ENCODE assay signal across 1 cellular context in the genomic region with DNA sequence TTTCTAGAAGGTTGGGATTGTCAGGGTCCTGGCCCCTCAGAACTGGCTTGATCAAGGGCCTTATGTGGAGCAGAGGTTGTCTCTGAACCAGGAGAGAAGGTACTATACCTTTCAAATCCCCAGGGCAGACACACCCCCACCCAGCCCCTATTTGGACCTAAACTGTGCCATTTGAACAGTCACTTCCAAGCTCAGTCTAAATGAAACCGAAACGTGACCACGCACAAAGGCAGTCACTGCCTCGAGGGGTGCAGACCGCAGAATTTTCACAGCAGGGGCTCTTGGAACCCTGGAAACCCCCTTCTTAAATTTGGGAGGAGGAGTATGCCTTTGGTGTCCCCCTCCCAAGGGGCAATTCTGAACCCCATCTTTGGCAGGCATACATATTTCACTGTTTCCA.
A peak's percentile ranks its signal among the peaks of the same experiment; 100 is the strongest.
TF ChIP-seq lines count a peak whose summit lies in the region.

No MANE protein-coding gene starts in this region.

TF ChIP-seq in GM12878, 131 proteins besides CTCF, POLR2A, EP300 and RAD21 (continued from another document):
- TF ChIP-seq, protein P1, sequence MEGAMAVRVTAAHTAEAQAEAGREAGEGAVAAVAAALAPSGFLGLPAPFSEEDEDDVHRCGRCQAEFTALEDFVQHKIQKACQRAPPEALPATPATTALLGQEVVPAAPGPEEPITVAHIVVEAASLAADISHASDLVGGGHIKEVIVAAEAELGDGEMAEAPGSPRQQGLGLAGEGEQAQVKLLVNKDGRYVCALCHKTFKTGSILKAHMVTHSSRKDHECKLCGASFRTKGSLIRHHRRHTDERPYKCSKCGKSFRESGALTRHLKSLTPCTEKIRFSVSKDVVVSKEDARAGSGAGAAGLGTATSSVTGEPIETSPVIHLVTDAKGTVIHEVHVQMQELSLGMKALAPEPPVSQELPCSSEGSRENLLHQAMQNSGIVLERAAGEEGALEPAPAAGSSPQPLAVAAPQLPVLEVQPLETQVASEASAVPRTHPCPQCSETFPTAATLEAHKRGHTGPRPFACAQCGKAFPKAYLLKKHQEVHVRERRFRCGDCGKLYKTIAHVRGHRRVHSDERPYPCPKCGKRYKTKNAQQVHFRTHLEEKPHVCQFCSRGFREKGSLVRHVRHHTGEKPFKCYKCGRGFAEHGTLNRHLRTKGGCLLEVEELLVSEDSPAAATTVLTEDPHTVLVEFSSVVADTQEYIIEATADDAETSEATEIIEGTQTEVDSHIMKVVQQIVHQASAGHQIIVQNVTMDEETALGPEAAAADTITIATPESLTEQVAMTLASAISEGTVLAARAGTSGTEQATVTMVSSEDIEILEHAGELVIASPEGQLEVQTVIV (IDR thresholded peaks at IDR 0.05; ENCODE audit: borderline replicate concordance, partially characterized antibody) = no peak
- TF ChIP-seq, protein P2, sequence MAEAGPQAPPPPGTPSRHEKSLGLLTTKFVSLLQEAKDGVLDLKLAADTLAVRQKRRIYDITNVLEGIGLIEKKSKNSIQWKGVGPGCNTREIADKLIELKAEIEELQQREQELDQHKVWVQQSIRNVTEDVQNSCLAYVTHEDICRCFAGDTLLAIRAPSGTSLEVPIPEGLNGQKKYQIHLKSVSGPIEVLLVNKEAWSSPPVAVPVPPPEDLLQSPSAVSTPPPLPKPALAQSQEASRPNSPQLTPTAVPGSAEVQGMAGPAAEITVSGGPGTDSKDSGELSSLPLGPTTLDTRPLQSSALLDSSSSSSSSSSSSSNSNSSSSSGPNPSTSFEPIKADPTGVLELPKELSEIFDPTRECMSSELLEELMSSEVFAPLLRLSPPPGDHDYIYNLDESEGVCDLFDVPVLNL (IDR thresholded peaks at IDR 0.05; ENCODE audit: low read depth, low read length) = no peak
- TF ChIP-seq KLF5 (IDR thresholded peaks at IDR 0.05; ENCODE audit: partially characterized antibody) (no peak), ESRRA (IDR thresholded peaks at IDR 0.05; ENCODE audit: low read length) (no peak), EED (IDR thresholded peaks at IDR 0.05; ENCODE audit: low read depth) (peak; percentile 38; the same call in 1 of the 2 replicates), STAT3 (IDR thresholded peaks at IDR 0.05; ENCODE audit: low read depth, low read length) (no peak)
